In the genomic region with DNA sequence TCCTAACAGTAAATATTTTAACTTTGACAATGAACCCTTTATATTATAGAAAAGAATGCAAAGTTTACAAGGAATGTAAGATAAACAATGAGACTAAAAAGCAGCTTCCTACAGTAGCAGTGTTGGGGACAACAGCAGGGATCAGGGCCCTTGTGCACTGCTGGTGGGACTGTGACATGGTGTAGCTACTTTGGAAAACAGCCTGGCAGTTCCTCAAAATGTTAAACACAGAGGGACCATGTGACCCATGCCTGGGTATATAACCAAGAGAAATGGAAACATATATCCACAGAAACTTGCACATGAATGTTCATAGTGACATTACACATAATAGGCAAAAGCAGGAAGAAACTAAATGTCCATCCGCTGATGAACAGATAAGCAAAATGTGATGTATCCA, we compare ENCODE assay signal across 28 cellular contexts.
"Had no signal": no experiment of that assay in that cellular context is flagged by ENCODE, and none has a peak within 500 bp of the region (broad histone marks: within the 10 kb centered on the region; RNA-seq: fewer than 3 reads in every experiment).

No MANE protein-coding gene starts in this region.

- H3K4me3 ChIP-seq: MG63, SJCRH30, SK-N-MC had no signal

- H3K27me3 ChIP-seq: MG63, SJCRH30 had no signal

- H3K36me3 ChIP-seq: MG63, SJCRH30 had no signal

- H3K27ac ChIP-seq: SJCRH30, SK-N-MC had no signal

- DNase-seq: activated CD4-positive, alpha-beta T cell treated with anti-CD3 and anti-CD28 coated beads for 36 hours; activated CD4-positive, alpha-beta T cell treated with anti-CD3 and anti-CD28 coated beads, Interleukin-2, amount 10 ng/mL, durations not matched to agents 7 days and 5 days; activated CD4-positive, alpha-beta T cell treated with anti-CD3 and anti-CD28 coated beads, Interleukin-2, amount 50 U/mL, for 48 hours; activated CD8-positive, alpha-beta T cell treated with anti-CD3 and anti-CD28 coated beads, Interleukin-2, amount 10 ng/mL, durations not matched to agents 7 days and 5 days; activated gamma-delta T cell; activated naive CD4-positive, alpha-beta T cell treated with anti-CD3 and anti-CD28 coated beads for 36 hours; activated naive CD8-positive, alpha-beta T cell treated with anti-CD3 and anti-CD28 coated beads, Interleukin-2, amount 50 U/mL, for 24 hours; activated T-cell treated with anti-CD3 and anti-CD28 coated beads, Interleukin-2, amount 50 U/mL, for 24 hours; anterior cingulate cortex; caudate nucleus; cerebellar nuclear complex; Kasumi-1; KG1; MG63; NCI-H1092; NCI-H1436 treated with DMSO at 0.1 percent for 48 hours; NCI-H1694 treated with DMSO at 0.1 percent for 48 hours; NCI-H2029; NCI-H345; NCI-H524 treated with DMSO at 0.1 percent for 48 hours; NCI-H748 treated with DMSO at 0.1 percent for 48 hours; OCI-M1; SHP77; SJCRH30; T1000 had no signal

- ATAC-seq: activated CD4-positive, alpha-beta T cell treated with anti-CD3 and anti-CD28 coated beads for 36 hours; activated CD4-positive, CD25-positive, alpha-beta regulatory T cell treated with anti-CD3 and anti-CD28 coated beads, Interleukin-2, amount 50 U/mL, for 24 hours; activated CD8-positive, alpha-beta T cell treated with anti-CD3 and anti-CD28 coated beads, Interleukin-2, amount 10 ng/mL, durations not matched to agents 7 days and 5 days; activated naive CD8-positive, alpha-beta T cell treated with anti-CD3 and anti-CD28 coated beads, Interleukin-2, amount 50 U/mL, for 24 hours; WTC11 had no signal

- H3K9me3 ChIP-seq: MG63, SJCRH30 had no signal
